ENCODE assay signal across 35 cellular contexts in the genomic region with DNA sequence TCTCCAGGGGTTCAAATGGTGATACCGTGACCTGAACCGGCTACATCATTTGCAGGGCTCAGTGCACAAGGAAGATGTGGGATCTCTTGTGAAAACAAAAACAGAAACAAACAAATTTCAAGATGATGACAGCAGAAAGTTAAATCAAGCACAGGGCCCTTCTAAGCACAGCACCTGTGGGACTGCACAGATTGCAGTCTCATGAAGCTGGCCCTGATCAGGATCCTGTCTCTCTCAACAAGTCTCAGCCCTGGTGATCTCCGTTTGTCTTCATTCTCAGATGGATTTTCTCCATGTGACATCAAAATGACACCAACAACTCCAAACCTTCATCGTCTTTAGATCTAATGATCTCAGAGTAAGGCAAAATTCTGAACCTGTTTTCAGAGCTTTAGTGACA.
"Had no signal": no experiment of that assay in that cellular context is flagged by ENCODE, and none has a peak within 500 bp of the region (broad histone marks: within the 10 kb centered on the region; RNA-seq: fewer than 3 reads in every experiment).

No MANE protein-coding gene starts in this region.

- H3K9ac ChIP-seq: KMS-11 had no signal

- DNase-seq: Karpas-422, Kasumi-1, KBM-7, KG1, MG63, MM.1S, MV-4-11, NCI-H1048, NCI-H1092, NCI-H1092 treated with DMSO at 0.1 percent for 48 hours, NCI-H1105, NCI-H1105 treated with DMSO at 0.1 percent for 48 hours, NCI-H1417, NCI-H1417 treated with DMSO at 0.1 percent for 48 hours, NCI-H1436, NCI-H1436 treated with DMSO at 0.1 percent for 48 hours, NCI-H146, NCI-H1694, NCI-H1694 treated with DMSO at 0.1 percent for 48 hours, NCI-H187, NCI-H187 treated with DMSO at 0.1 percent for 48 hours, NCI-H1930, NCI-H2029, NCI-H2029 treated with DMSO at 0.1 percent for 48 hours, NCI-H2081, NCI-H2081 treated with DMSO at 0.1 percent for 48 hours, NCI-H2107, NCI-H2171, NCI-H2171 treated with DMSO at 0.1 percent for 48 hours, NCI-H2227 treated with DMSO at 0.1 percent for 48 hours, NCI-H226, NCI-H345, NCI-H446, NCI-H446 treated with DMSO at 0.1 percent for 48 hours had no signal

- H3K4me2 ChIP-seq: KMS-11 had no signal

- H3K27me3 ChIP-seq: MG63 had no signal

- H3K27ac ChIP-seq: KMS-11 had no signal

- H3K9me3 ChIP-seq: MG63 had no signal

- H3K36me3 ChIP-seq: MG63 had no signal

- H3K4me3 ChIP-seq: MG63 had no signal
